1 cellular context compared by ENCODE assay signal in the genomic region with DNA sequence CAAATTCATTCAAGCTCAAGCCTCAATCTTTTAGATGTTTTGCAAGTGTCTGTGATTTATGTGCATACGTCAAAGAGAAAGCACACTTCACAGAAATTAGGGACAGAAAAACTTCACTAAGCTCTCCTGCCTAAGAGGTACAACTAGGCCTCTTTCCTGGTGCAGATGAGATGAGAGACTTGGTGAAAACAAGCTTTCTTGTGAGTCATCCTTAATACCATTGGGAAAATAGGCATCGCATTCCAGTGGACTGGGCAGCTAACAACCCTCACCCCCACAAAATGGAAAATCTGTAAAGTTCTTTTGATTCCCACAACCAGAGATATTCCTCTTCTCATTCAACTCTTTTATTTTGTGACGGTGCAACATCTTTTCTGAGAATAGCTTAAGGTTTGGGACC.
TF ChIP-seq lines count a peak whose summit lies in the region.

No MANE protein-coding gene starts in this region.

TF ChIP-seq in WTC11, 78 proteins besides CTCF, POLR2A, EP300 and RAD21 (continued from another document):
- TF ChIP-seq, protein P1, sequence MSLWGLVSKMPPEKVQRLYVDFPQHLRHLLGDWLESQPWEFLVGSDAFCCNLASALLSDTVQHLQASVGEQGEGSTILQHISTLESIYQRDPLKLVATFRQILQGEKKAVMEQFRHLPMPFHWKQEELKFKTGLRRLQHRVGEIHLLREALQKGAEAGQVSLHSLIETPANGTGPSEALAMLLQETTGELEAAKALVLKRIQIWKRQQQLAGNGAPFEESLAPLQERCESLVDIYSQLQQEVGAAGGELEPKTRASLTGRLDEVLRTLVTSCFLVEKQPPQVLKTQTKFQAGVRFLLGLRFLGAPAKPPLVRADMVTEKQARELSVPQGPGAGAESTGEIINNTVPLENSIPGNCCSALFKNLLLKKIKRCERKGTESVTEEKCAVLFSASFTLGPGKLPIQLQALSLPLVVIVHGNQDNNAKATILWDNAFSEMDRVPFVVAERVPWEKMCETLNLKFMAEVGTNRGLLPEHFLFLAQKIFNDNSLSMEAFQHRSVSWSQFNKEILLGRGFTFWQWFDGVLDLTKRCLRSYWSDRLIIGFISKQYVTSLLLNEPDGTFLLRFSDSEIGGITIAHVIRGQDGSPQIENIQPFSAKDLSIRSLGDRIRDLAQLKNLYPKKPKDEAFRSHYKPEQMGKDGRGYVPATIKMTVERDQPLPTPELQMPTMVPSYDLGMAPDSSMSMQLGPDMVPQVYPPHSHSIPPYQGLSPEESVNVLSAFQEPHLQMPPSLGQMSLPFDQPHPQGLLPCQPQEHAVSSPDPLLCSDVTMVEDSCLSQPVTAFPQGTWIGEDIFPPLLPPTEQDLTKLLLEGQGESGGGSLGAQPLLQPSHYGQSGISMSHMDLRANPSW (CRISPR knock-in tag; conservative IDR thresholded peaks at IDR 0.05; ENCODE audit: low read depth): no peak
- TF ChIP-seq SP1 (CRISPR knock-in tag; conservative IDR thresholded peaks at IDR 0.05): no peak
- TF ChIP-seq, protein P2, sequence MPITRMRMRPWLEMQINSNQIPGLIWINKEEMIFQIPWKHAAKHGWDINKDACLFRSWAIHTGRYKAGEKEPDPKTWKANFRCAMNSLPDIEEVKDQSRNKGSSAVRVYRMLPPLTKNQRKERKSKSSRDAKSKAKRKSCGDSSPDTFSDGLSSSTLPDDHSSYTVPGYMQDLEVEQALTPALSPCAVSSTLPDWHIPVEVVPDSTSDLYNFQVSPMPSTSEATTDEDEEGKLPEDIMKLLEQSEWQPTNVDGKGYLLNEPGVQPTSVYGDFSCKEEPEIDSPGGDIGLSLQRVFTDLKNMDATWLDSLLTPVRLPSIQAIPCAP (CRISPR knock-in tag; IDR thresholded peaks at IDR 0.05): no peak
